18 cellular contexts compared by ENCODE assay signal in the genomic region with DNA sequence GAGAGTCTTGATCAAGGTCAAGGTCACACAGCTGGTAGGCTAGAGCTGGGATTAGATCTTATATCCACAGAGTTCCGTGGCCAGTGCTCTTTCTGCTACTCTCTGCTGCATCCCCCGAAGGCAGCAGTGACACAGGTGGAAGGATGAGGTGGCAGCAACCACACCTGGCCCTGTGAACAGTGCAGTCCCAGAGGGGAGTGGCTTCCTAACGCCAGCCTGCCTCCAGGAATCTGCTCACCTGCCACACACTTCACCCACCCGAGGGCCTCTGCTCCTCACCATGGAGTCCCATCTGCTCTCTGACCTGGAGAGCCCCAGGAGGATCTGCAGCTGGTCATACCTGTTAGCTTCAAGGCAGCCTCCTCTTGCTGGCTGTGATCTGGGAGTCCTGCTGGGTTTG.
DNase-seq lines count a peak whose midpoint lies in the region; ATAC-seq and TF ChIP-seq lines count a peak whose summit lies in the region.
"Had no signal": no experiment of that assay in that cellular context is flagged by ENCODE, and none has a peak within 500 bp of the region (broad histone marks: within the 10 kb centered on the region; RNA-seq: fewer than 3 reads in every experiment).

No MANE protein-coding gene starts in this region.

- H3K27ac Mint-ChIP-seq in mesothelial cell of epicardium: no peak overlapping the region
- H3K27ac Mint-ChIP-seq: CD4-positive, CD25-positive, alpha-beta regulatory T cell; IgD-negative memory B cell had no signal

- peak; percentile 85 for DNase-seq in DMS53 (lab: John Stamatoyannopoulos, UW)
- DNase-seq in DMS79 treated with DMSO at 0.1 percent for 48 hours (lab: John Stamatoyannopoulos, UW): peak; percentile 33
- peak; percentile 52 for DNase-seq in NCI-H510A treated with DMSO at 0.1 percent for 48 hours (lab: John Stamatoyannopoulos, UW)
- DNase-seq in left colon: no peak
- no peak for DNase-seq in GOT3 (lab: John Stamatoyannopoulos, UW)
- no peak for DNase-seq in mesothelial cell of epicardium (ENCODE audit: low spot score in 2 of 2, unreplicated experiment in 2 of 2)
- DNase-seq: CD4-positive, CD25-positive, alpha-beta regulatory T cell; DND-41; HCEC 1CT; NCI-H1105 treated with DMSO at 0.1 percent for 48 hours; NCI-H2029; NCI-H446; NCI-H748 treated with DMSO at 0.1 percent for 48 hours; SHP77 treated with DMSO at 0.1 percent for 48 hours; T-helper 1 cell had no signal

- no peaks in the 10 kb centered on the region for H3K36me3 Mint-ChIP-seq in mesothelial cell of epicardium
- H3K36me3 Mint-ChIP-seq: CD4-positive, CD25-positive, alpha-beta regulatory T cell had no signal

- H3K4me3 Mint-ChIP-seq in mesothelial cell of epicardium: no peak overlapping the region
- H3K4me3 Mint-ChIP-seq: CD4-positive, CD25-positive, alpha-beta regulatory T cell; IgD-negative memory B cell had no signal

- peaks cover 57% of the 10 kb centered on the region for H3K27me3 Mint-ChIP-seq in mesothelial cell of epicardium (ENCODE audit: low read depth)
- H3K27me3 Mint-ChIP-seq: CD4-positive, CD25-positive, alpha-beta regulatory T cell had no signal

- intact Hi-C loops in left colon (cut with DNase I, micrococcal nuclease): no loop called here

- ATAC-seq in left colon: peak; percentile 69
- ATAC-seq in GM18520 (IDR thresholded peaks at IDR 0.05; ENCODE audit: unreplicated experiment): no peak
- ATAC-seq: SK-N-SH treated with all-trans-retinoic acid at 6 μM for 48 hours had no signal

- TF ChIP-seq CTCF in mesothelial cell of epicardium (IDR thresholded peaks at IDR 0.05; ENCODE audit: unreplicated experiment): no peak

- no peaks in the 10 kb centered on the region for H3K4me1 Mint-ChIP-seq in mesothelial cell of epicardium
- H3K4me1 Mint-ChIP-seq: CD4-positive, CD25-positive, alpha-beta regulatory T cell; IgD-negative memory B cell had no signal

- H3K9me3 Mint-ChIP-seq in mesothelial cell of epicardium: no peaks in the 10 kb centered on the region

Comparison
In these comparisons a context has a peak if more than half of its experiments do, and no peak if none do; other contexts are left out.
1. DNase-seq: peak in DMS53 (single experiment), DMS79 treated with DMSO at 0.1 percent for 48 hours (single experiment) and NCI-H510A treated with DMSO at 0.1 percent for 48 hours (single experiment); none in left colon (0 of 2), GOT3 (single experiment) and mesothelial cell of epicardium (0 of 2).